24 cellular contexts compared by ENCODE assay signal in the genomic region with DNA sequence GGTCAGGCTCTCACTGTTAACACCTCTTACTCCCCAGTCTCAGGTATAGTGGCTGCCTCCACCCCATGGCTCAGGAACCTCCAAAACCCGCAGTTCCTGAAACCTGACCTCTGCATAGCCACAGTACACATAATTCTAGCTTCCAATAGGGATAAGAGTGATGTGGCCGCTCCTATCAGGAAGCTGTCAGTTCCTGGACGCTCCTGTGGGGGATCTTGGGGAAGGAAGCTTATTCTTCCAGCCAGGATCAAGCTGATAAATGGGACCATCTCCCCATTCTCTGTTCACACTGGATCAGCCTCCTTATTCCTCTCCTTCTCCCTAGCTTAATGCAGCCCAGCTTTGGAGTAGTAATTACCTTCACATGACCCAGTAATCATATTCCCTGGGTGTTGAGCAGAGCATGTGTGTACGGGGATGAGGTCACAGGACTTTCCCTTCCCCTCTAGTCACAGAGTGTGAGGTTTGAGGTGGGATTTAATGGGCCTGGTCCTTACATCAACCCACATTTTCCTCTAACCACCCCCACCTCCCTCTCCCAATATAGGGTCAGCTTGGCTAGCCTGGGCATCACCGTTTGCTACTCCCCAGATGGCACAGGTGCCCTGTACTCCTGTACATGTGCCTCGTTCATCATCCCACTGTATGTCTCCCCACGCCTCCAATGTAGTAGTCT. TPM values are rescaled to one million over a fixed set of nuclear protein-coding genes. Genes with fewer than 3 reads are reported as not detected.
DNase-seq lines count a peak whose midpoint lies in the region; ATAC-seq and TF ChIP-seq lines count a peak whose summit lies in the region.
"Had no signal": no experiment of that assay in that cellular context is flagged by ENCODE, and none has a peak within 500 bp of the region (broad histone marks: within the 10 kb centered on the region; RNA-seq: fewer than 3 reads in every experiment).

No MANE protein-coding gene starts in this region.

- intact Hi-C loops in activated CD4-positive, alpha-beta T cell treated with anti-CD3 and anti-CD28 coated beads for 36 hours (cut with DNase I, micrococcal nuclease) = no loop called here
- intact Hi-C loops in activated B cell treated with CpG ODN at 0.5 μM for 24 hours (cut with micrococcal nuclease) = loop anchor here (1.0 to 5.0 kb wide), 3 partner anchors 9 to 424 kb away; no protein-coding TSS in a partner anchor
- intact Hi-C loops in thyroid gland (cut with DNase I) = no loop called here

- H3K36me3 ChIP-seq in Karpas-422 (ENCODE audit: insufficient read depth, low read length) = no peaks in the 10 kb centered on the region
- H3K36me3 ChIP-seq in thyroid gland = no peaks in the 10 kb centered on the region
- H3K36me3 ChIP-seq: HAP-1, uterus had no signal

- H3K4me1 ChIP-seq in Karpas-422 (ENCODE audit: low read length) = peaks cover 20% of the 10 kb centered on the region
- peaks cover 0 to 7% of the 10 kb centered on the region in 2 donors for H3K4me1 ChIP-seq in thyroid gland
- H3K4me1 ChIP-seq: HAP-1, uterus had no signal

- TF ChIP-seq CTCF in activated B cell treated with CpG ODN at 0.5 μM for 24 hours (IDR thresholded peaks at IDR 0.05) (no peak), thyroid gland (IDR thresholded peaks at IDR 0.05) (no peak)

- H3K27ac ChIP-seq in Karpas-422 (ENCODE audit: low read length) (no peak overlapping the region), thyroid gland (no peak overlapping the region)
- H3K27ac ChIP-seq: uterus had no signal

- H3K9me2 ChIP-seq in Karpas-422 (replicated peaks; ENCODE audit: insufficient read depth, low read length) = no peaks in the 10 kb centered on the region

- H3K4me1 Mint-ChIP-seq in activated CD4-positive, alpha-beta T cell treated with anti-CD3 and anti-CD28 coated beads for 36 hours = peaks cover 6% of the 10 kb centered on the region
- peaks cover 35% of the 10 kb centered on the region for H3K4me1 Mint-ChIP-seq in activated B cell treated with CpG ODN at 0.5 μM for 24 hours

- POLR2A ChIA-PET in activated CD4-positive, alpha-beta T cell treated with anti-CD3 and anti-CD28 coated beads for 36 hours (lab: Charles Lee) = interaction anchor here (0.8 kb wide), 1 partner anchor 25 kb away, joined by 3 read pairs; no protein-coding TSS in a partner anchor
- POLR2A ChIA-PET in activated B cell treated with CpG ODN at 0.5 μM for 24 hours (lab: Charles Lee) = interaction anchor here (0.6 to 2.2 kb wide), 4 partner anchors 8 to 422 kb away, joined by 3 to 19 read pairs (median 6); no protein-coding TSS in a partner anchor

- no peaks in the 10 kb centered on the region for H3K36me3 Mint-ChIP-seq in activated CD4-positive, alpha-beta T cell treated with anti-CD3 and anti-CD28 coated beads for 36 hours (ENCODE audit: low read depth)
- H3K36me3 Mint-ChIP-seq in activated B cell treated with CpG ODN at 0.5 μM for 24 hours (ENCODE audit: low read depth) = no peaks in the 10 kb centered on the region
- H3K36me3 Mint-ChIP-seq: activated CD4-positive, alpha-beta memory T cell treated with anti-CD3 and anti-CD28 coated beads for 36 hours; CD8-positive, alpha-beta memory T cell; T-cell had no signal

- H3K27ac Mint-ChIP-seq in activated CD4-positive, alpha-beta T cell treated with anti-CD3 and anti-CD28 coated beads for 36 hours = no peak overlapping the region
- H3K27ac Mint-ChIP-seq in activated B cell treated with CpG ODN at 0.5 μM for 24 hours = peak overlapping the region; percentile 63
- H3K27ac Mint-ChIP-seq: activated CD4-positive, alpha-beta memory T cell treated with anti-CD3 and anti-CD28 coated beads for 36 hours; activated naive CD4-positive, alpha-beta T cell treated with anti-CD3 and anti-CD28 coated beads for 36 hours; activated T-cell treated with anti-CD3 and anti-CD28 coated beads, Interleukin-2, amount 50 U/mL, for 24 hours; T-cell had no signal

- H3K9ac ChIP-seq in Karpas-422 (ENCODE audit: low read length) = no peak overlapping the region

- H3K79me2 ChIP-seq in Karpas-422 (ENCODE audit: low read length) = no peaks in the 10 kb centered on the region

- WGBS in thyroid gland, 2 donors = 81 to 86% methylated on average over 7 of the region's 7 CpGs

- H3K4me3 ChIP-seq in Karpas-422 (ENCODE audit: low read length) (no peak overlapping the region), thyroid gland (replicated peaks in 1 of 3) (no peak overlapping the region)
- H3K4me3 ChIP-seq: HAP-1, uterus had no signal

- H3K9me3 ChIP-seq in Karpas-422 (ENCODE audit: low read length) = no peaks in the 10 kb centered on the region
- H3K9me3 ChIP-seq in thyroid gland = no peaks in the 10 kb centered on the region
- H3K9me3 ChIP-seq: HAP-1, uterus had no signal

- H3K27me3 ChIP-seq in Karpas-422 (ENCODE audit: low read length) (no peaks in the 10 kb centered on the region), thyroid gland (no peaks in the 10 kb centered on the region)
- H3K27me3 ChIP-seq: uterus had no signal

- H3K9me3 Mint-ChIP-seq in activated CD4-positive, alpha-beta T cell treated with anti-CD3 and anti-CD28 coated beads for 36 hours (ENCODE audit: low read depth) = no peaks in the 10 kb centered on the region
- no peaks in the 10 kb centered on the region for H3K9me3 Mint-ChIP-seq in activated B cell treated with CpG ODN at 0.5 μM for 24 hours
- H3K9me3 Mint-ChIP-seq: activated CD4-positive, alpha-beta memory T cell treated with anti-CD3 and anti-CD28 coated beads for 36 hours; activated naive CD4-positive, alpha-beta T cell treated with anti-CD3 and anti-CD28 coated beads for 36 hours; activated T-cell treated with anti-CD3 and anti-CD28 coated beads, Interleukin-2, amount 50 U/mL, for 24 hours; CD8-positive, alpha-beta memory T cell; T-cell had no signal

- DNase-seq in activated CD4-positive, alpha-beta T cell treated with anti-CD3 and anti-CD28 coated beads for 36 hours = no peak
- no peak for DNase-seq in activated CD4-positive, alpha-beta T cell treated with anti-CD3 and anti-CD28 coated beads, Interleukin-2, amount 50 U/mL, for 4 hours
- DNase-seq in Karpas-422 (no peak), activated B cell treated with CpG ODN at 0.5 μM for 24 hours (no peak), thyroid gland (no peak), nucleus accumbens (lab: John Stamatoyannopoulos, UW) (no peak)
- no peak for DNase-seq in stimulated activated naive CD8-positive, alpha-beta T cell treated with anti-CD3 and anti-CD28 coated beads, Interleukin-15, Interleukin-2, amounts not matched to agents 100 U/mL and 50 U/mL, for 24 hours
- no peak for DNase-seq in activated CD8-positive, alpha-beta memory T cell treated with anti-CD3 and anti-CD28 coated beads, Interleukin-2, amount 50 U/mL, for 4 hours
- DNase-seq: activated CD4-positive, alpha-beta memory T cell treated with anti-CD3 and anti-CD28 coated beads for 36 hours; activated naive CD4-positive, alpha-beta T cell treated with anti-CD3 and anti-CD28 coated beads for 36 hours; activated T-cell treated with anti-CD3 and anti-CD28 coated beads, Interleukin-2, amount 50 U/mL, for 24 hours; aorta; cerebellar nuclear complex; effector CD8-positive, alpha-beta T cell; left ventricle myocardium superior; NCI-H1436; NCI-H446; stimulated activated CD4-positive, alpha-beta T cell treated with anti-CD3 and anti-CD28 coated beads, Interleukin-4, amount 100 ng/mL, for 24 hours; uterus had no signal

- H3K27me3 Mint-ChIP-seq in activated CD4-positive, alpha-beta T cell treated with anti-CD3 and anti-CD28 coated beads for 36 hours = peaks cover 18% of the 10 kb centered on the region
- no peaks in the 10 kb centered on the region for H3K27me3 Mint-ChIP-seq in activated B cell treated with CpG ODN at 0.5 μM for 24 hours

- CTCF ChIA-PET in activated CD4-positive, alpha-beta T cell treated with anti-CD3 and anti-CD28 coated beads for 36 hours (lab: Charles Lee) = interaction anchor here (0.7 kb wide), 2 partner anchors 25 to 71 kb away, joined by 4 to 5 read pairs; no protein-coding TSS in a partner anchor
- CTCF ChIA-PET in activated B cell treated with CpG ODN at 0.5 μM for 24 hours (lab: Charles Lee) = interaction anchor here (0.7 to 3.6 kb wide), 3 partner anchors 18 to 98 kb away, joined by 3 to 15 read pairs (median 3); no protein-coding TSS in a partner anchor

- H3K4me2 ChIP-seq in Karpas-422 (ENCODE audit: low read depth, low read length, poor library complexity, severe bottlenecking) = peak overlapping the region; percentile 20

- peak; percentile 42 for ATAC-seq in activated CD4-positive, alpha-beta T cell treated with anti-CD3 and anti-CD28 coated beads for 36 hours
- ATAC-seq in activated B cell treated with CpG ODN at 0.5 μM for 24 hours (ENCODE audit: low read depth) = no peak
- ATAC-seq in stimulated activated naive CD8-positive, alpha-beta T cell treated with anti-CD3 and anti-CD28 coated beads, Interleukin-15, Interleukin-2, amounts not matched to agents 100 U/mL and 50 U/mL, for 24 hours = peak; percentile 60
- ATAC-seq: left ventricle myocardium superior, Right ventricle myocardium inferior had no signal

- no peaks in the 10 kb centered on the region for H4K20me1 ChIP-seq in Karpas-422 (ENCODE audit: insufficient read depth, low read depth, low read length)

- no peak overlapping the region for H3K4me3 Mint-ChIP-seq in activated CD4-positive, alpha-beta T cell treated with anti-CD3 and anti-CD28 coated beads for 36 hours
- peak overlapping the region; percentile 26 for H3K4me3 Mint-ChIP-seq in activated B cell treated with CpG ODN at 0.5 μM for 24 hours
- H3K4me3 Mint-ChIP-seq: activated CD4-positive, alpha-beta memory T cell treated with anti-CD3 and anti-CD28 coated beads for 36 hours; activated naive CD4-positive, alpha-beta T cell treated with anti-CD3 and anti-CD28 coated beads for 36 hours; activated T-cell treated with anti-CD3 and anti-CD28 coated beads, Interleukin-2, amount 50 U/mL, for 24 hours; T-cell had no signal

- H2AFZ ChIP-seq in Karpas-422 (ENCODE audit: low read length) = no peak overlapping the region

- TF ChIP-seq POLR2A in thyroid gland (IDR thresholded peaks at IDR 0.05) = no peak

RNA-seq across cellular contexts. Expression of gene POU3F1, which starts 7.0 kb away (rescaled TPM):
- total RNA-seq in activated CD4-positive, alpha-beta T cell treated with anti-CD3 and anti-CD28 coated beads for 36 hours = under 1 TPM; 0.11 to 0.26 TPM
- 0.07 TPM in 1 of 2 replicates, not detected in the other for total RNA-seq in Karpas-422 (2014; rRNA removed; shearing (Covaris generic); ENCODE audit: low replicate concordance)
- total RNA-seq in activated B cell treated with CpG ODN at 0.5 μM for 24 hours (6.1 and 6.2 TPM in 2 replicates), thyroid gland (not detected)
- total RNA-seq: activated naive CD4-positive, alpha-beta T cell treated with anti-CD3 and anti-CD28 coated beads for 36 hours; left ventricle myocardium superior; subcutaneous adipose tissue; uterus had no signal

RNA-seq across cellular contexts. Expression of gene UTP11, which starts 41.0 kb away (rescaled TPM):
- total RNA-seq in activated CD4-positive, alpha-beta T cell treated with anti-CD3 and anti-CD28 coated beads for 36 hours = 10 to 100 TPM; 68.9 to 82.4 TPM
- 27.3 and 31.1 TPM in 2 replicates for total RNA-seq in Karpas-422 (2014; rRNA removed; shearing (Covaris generic); ENCODE audit: low replicate concordance)
- total RNA-seq in activated B cell treated with CpG ODN at 0.5 μM for 24 hours = 26.1 and 28.6 TPM in 2 replicates
- 10 to 100 TPM; 36.1 to 43.9 (median 39.4) TPM for total RNA-seq in thyroid gland

RNA-seq across cellular contexts. Expression of gene FHL3, which starts 48.2 kb away (rescaled TPM):
- total RNA-seq in activated CD4-positive, alpha-beta T cell treated with anti-CD3 and anti-CD28 coated beads for 36 hours = 10 to 100 TPM; 21.1 to 23.8 TPM
- 4.6 and 10.7 TPM in 2 replicates for total RNA-seq in Karpas-422 (2014; rRNA removed; shearing (Covaris generic); ENCODE audit: low replicate concordance)
- total RNA-seq in activated B cell treated with CpG ODN at 0.5 μM for 24 hours (1.4 and 1.6 TPM in 2 replicates), thyroid gland (10 to 100 TPM in 2 of 4 donors, 1 to 10 TPM in 2; 7.5 to 13.8 (median 10.4) TPM)
